ENCODE assay signal across 13 cellular contexts in genomic region chr5:76689321-76690026, GRCh38. TPM values are rescaled to one million over a fixed set of nuclear protein-coding genes. Genes with fewer than 3 reads are reported as not detected.
DNase-seq lines count a peak whose midpoint lies in the region; ATAC-seq and TF ChIP-seq lines count a peak whose summit lies in the region.
"Had no signal": no experiment of that assay in that cellular context is flagged by ENCODE, and none has a peak within 500 bp of the region (broad histone marks: within the 10 kb centered on the region; RNA-seq: fewer than 3 reads in every experiment).

No MANE protein-coding gene starts in this region.

- CTCF ChIA-PET in CD8-positive, alpha-beta T cell (lab: Charles Lee) = interaction anchor here (0.9 to 1.7 kb wide), 4 partner anchors 11 to 89 kb away, joined by 3 to 9 read pairs (median 4); no protein-coding TSS in a partner anchor

- no peak overlapping the region for H3K4ac ChIP-seq in mesenchymal stem cell (ENCODE audit: low read depth in 1 of 2, low read length in 2 of 2)

- in situ Hi-C loops in ACHN (cut with HindIII; ENCODE audit: low pct_ligation_motif_present, low pct_unique_long_range_greater_than_20kb, low sequenced_read_pairs) (no loop called here), brain microvascular endothelial cell (cut with HindIII; ENCODE audit: low pct_ligation_motif_present, low sequenced_read_pairs) (no loop called here)

- H3K27me3 Mint-ChIP-seq in CD8-positive, alpha-beta T cell (ENCODE audit: low read depth) = no peaks in the 10 kb centered on the region

- H3K36me3 ChIP-seq in brain microvascular endothelial cell (replicated peaks) (no peaks in the 10 kb centered on the region), mesenchymal stem cell (ENCODE audit: control insufficient read depth in 1 of 2, insufficient read depth in 2 of 2, low read depth in 1 of 2, low read length in 2 of 2) (no peaks in the 10 kb centered on the region)
- peaks cover 16% of the 10 kb centered on the region for H3K36me3 ChIP-seq in CD8-positive, alpha-beta T cell (ENCODE audit: insufficient read depth, low read length)

- intact Hi-C loops in CD8-positive, alpha-beta T cell (cut with DNase I, micrococcal nuclease) = no loop called here

- no peak overlapping the region for H3K4me2 ChIP-seq in mesenchymal stem cell (ENCODE audit: low read length, poor library complexity, severe bottlenecking)

- no peaks in the 10 kb centered on the region for H3K9me3 ChIP-seq in mesenchymal stem cell (ENCODE audit: control insufficient read depth, low read length)
- H3K9me3 ChIP-seq in CD8-positive, alpha-beta T cell (ENCODE audit: low read length) = no peaks in the 10 kb centered on the region
- H3K9me3 ChIP-seq: neutrophil had no signal

- peak; percentile 8 for DNase-seq in ACHN
- DNase-seq in HT-29 (ENCODE audit: low spot score) = peak; percentile 51
- DNase-seq in brain microvascular endothelial cell = peak; percentile 48
- DNase-seq in mesenchymal stem cell = peak; percentile 90
- DNase-seq in CD8-positive, alpha-beta T cell = no peak
- DNase-seq in GM10266 (ENCODE audit: extremely low spot score) = no peak
- DNase-seq: hippocampal formation, NCI-H1694 had no signal

- no CpG with 5 or more reads among the region's 3 CpGs for WGBS in mesenchymal stem cell

- H3K36me3 Mint-ChIP-seq in CD8-positive, alpha-beta T cell = peaks cover 74% of the 10 kb centered on the region

- POLR2A ChIA-PET in CD8-positive, alpha-beta T cell (lab: Charles Lee) = no interaction called here

- H3K14ac ChIP-seq in mesenchymal stem cell (ENCODE audit: low read length in 2 of 2) = no peak overlapping the region

- H4K91ac ChIP-seq in mesenchymal stem cell (ENCODE audit: low read length) = peak overlapping the region; percentile 97

- H3K4me1 Mint-ChIP-seq in CD8-positive, alpha-beta T cell (ENCODE audit: low read depth) = no peaks in the 10 kb centered on the region

- H3K27ac Mint-ChIP-seq in CD8-positive, alpha-beta T cell = no peak overlapping the region

- peak overlapping the region in 1 of 2 experiments; percentile 96 for H3K23ac ChIP-seq in mesenchymal stem cell (ENCODE audit: low read length in 2 of 2)

- no peaks in the 10 kb centered on the region for H3K79me1 ChIP-seq in mesenchymal stem cell (replicated peaks; ENCODE audit: low read length, poor library complexity, severe bottlenecking)

- H3K4me3 ChIP-seq in brain microvascular endothelial cell (ENCODE audit: low read depth, low read length) = no peak overlapping the region
- H3K4me3 ChIP-seq in mesenchymal stem cell (ENCODE audit: insufficient read depth in 1 of 2, low read depth in 1 of 2, low read length in 2 of 2) = no peak overlapping the region
- H3K4me3 ChIP-seq in CD8-positive, alpha-beta T cell (ENCODE audit: low read depth, low read length) = no peak overlapping the region

- peak overlapping the region; percentile 95 for H2BK120ac ChIP-seq in mesenchymal stem cell (ENCODE audit: low read depth, low read length)

- peak overlapping the region; percentile 26 to 97 for H3K18ac ChIP-seq in mesenchymal stem cell (ENCODE audit: low read depth in 1 of 2, low read length in 2 of 2)

- no peaks in the 10 kb centered on the region for H3K9me3 Mint-ChIP-seq in CD8-positive, alpha-beta T cell

- no peaks in the 10 kb centered on the region for H3K27me3 ChIP-seq in brain microvascular endothelial cell (replicated peaks)
- H3K27me3 ChIP-seq in mesenchymal stem cell (ENCODE audit: control insufficient read depth in 1 of 2, insufficient read depth in 1 of 2, low read length in 2 of 2) = no peaks in the 10 kb centered on the region
- no peaks in the 10 kb centered on the region for H3K27me3 ChIP-seq in CD8-positive, alpha-beta T cell (ENCODE audit: insufficient read depth, low read length)
- H3K27me3 ChIP-seq: neutrophil had no signal

- TF ChIP-seq CTCF in brain microvascular endothelial cell (IDR thresholded peaks at IDR 0.05; ENCODE audit: low read depth, low read length, missing control alignments) = no peak
- TF ChIP-seq CTCF in CD8-positive, alpha-beta T cell (IDR thresholded peaks at IDR 0.05) = no peak
- TF ChIP-seq CTCF in GM10266 (IDR thresholded peaks at IDR 0.05; ENCODE audit: control insufficient read depth, insufficient read depth, low read depth, missing control alignments) = no peak

- ATAC-seq in HG02870 (IDR thresholded peaks at IDR 0.05; ENCODE audit: unreplicated experiment) = no peak
- no peak for ATAC-seq in CD8-positive, alpha-beta T cell
- ATAC-seq in HG03457 (IDR thresholded peaks at IDR 0.05; ENCODE audit: unreplicated experiment) = no peak
- ATAC-seq: Right ventricle myocardium inferior had no signal

- H2BK5ac ChIP-seq in mesenchymal stem cell (ENCODE audit: low read depth, low read length, poor library complexity, severe bottlenecking) = peak overlapping the region; percentile 95

- H2BK15ac ChIP-seq in mesenchymal stem cell (ENCODE audit: low read depth, poor library complexity, severe bottlenecking) = no peak overlapping the region

- no peak overlapping the region for H2AFZ ChIP-seq in mesenchymal stem cell (ENCODE audit: low read depth, low read length)

- peak overlapping the region; percentile 69 for H4K8ac ChIP-seq in mesenchymal stem cell (ENCODE audit: low read length)

- no peak overlapping the region for H3K4me3 Mint-ChIP-seq in CD8-positive, alpha-beta T cell

- H2AK5ac ChIP-seq in mesenchymal stem cell (ENCODE audit: low read length, severe bottlenecking) = peak overlapping the region; percentile 99

- H3K27ac ChIP-seq in brain microvascular endothelial cell = peak overlapping the region; percentile 80
- H3K27ac ChIP-seq in mesenchymal stem cell (ENCODE audit: low read length, poor library complexity, severe bottlenecking) = peak overlapping the region; percentile 99
- no peak overlapping the region for H3K27ac ChIP-seq in CD8-positive, alpha-beta T cell (ENCODE audit: low read depth, low read length)
- H3K27ac ChIP-seq: C4-2B, neutrophil had no signal

- H2BK12ac ChIP-seq in mesenchymal stem cell (ENCODE audit: low read length in 2 of 2) = peak overlapping the region; percentile 60 to 98

- H3K9ac ChIP-seq in mesenchymal stem cell (ENCODE audit: low read length) = peak overlapping the region; percentile 44

- H3K4me1 ChIP-seq in mesenchymal stem cell (ENCODE audit: control insufficient read depth, insufficient read depth, low read depth, low read length) = peaks cover 13% of the 10 kb centered on the region
- no peaks in the 10 kb centered on the region for H3K4me1 ChIP-seq in CD8-positive, alpha-beta T cell (ENCODE audit: insufficient read depth, low read length)

RNA-seq across cellular contexts. Expression of gene F2R, which starts 26.5 kb away (rescaled TPM):
- total RNA-seq in HT-29 (2014; rRNA removed; shearing (Covaris generic)) = 30.3 and 43.6 TPM in 2 replicates
- polyA plus RNA-seq in mesenchymal stem cell (2013, experiment 1 of 2) = 368 TPM
- polyA plus RNA-seq in mesenchymal stem cell (2013, experiment 2 of 2) = 390 TPM
- 10 to 100 TPM; 10.7 to 12.7 TPM for total RNA-seq in CD8-positive, alpha-beta T cell

Comparison
In these comparisons a context has a peak if more than half of its experiments do, and no peak if none do; other contexts are left out.
1. DNase-seq: peak in ACHN (single experiment), HT-29 (single experiment), brain microvascular endothelial cell (single experiment) and mesenchymal stem cell (single experiment); none in CD8-positive, alpha-beta T cell (0 of 7) and GM10266 (single experiment).